Comparison of ENCODE assay signal across 23 cellular contexts in the genomic region with DNA sequence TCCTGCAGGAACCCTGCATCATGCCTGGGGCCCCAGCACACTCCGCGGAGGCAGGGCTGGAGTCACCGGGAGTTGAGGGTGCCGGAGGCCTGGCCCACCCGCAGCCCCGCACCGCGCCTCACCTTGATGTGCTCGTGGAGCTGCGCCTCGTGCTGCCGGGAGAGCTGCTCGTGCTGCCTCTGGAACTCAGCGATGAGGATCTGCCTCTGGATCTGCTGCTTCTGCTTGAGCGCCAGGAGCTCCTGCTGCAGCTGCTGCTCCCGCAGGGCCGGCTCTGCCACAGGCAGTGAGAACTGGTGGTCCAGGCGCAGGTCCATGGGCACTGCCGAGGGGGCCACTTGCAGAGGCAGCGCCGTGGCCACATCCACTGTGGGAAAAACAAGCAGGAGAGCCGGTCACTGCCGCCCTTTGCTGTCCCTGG.
DNase-seq lines count a peak whose midpoint lies in the region; ATAC-seq, FAIRE-seq and TF ChIP-seq lines count a peak whose summit lies in the region.
"Had no signal": no experiment of that assay in that cellular context is flagged by ENCODE, and none has a peak within 500 bp of the region (broad histone marks: within the 10 kb centered on the region; RNA-seq: fewer than 3 reads in every experiment).

No MANE protein-coding gene starts in this region.

- no peak for FAIRE-seq in HepG2 (lab: Jason Lieb, UNC)

- TF ChIP-seq EP300 in HepG2 (IDR thresholded peaks at IDR 0.05; ENCODE audit: low read depth in 2 of 2, low read length in 2 of 2): no peak
- TF ChIP-seq EP300 in HepG2 (CRISPR knock-in tag; IDR thresholded peaks at IDR 0.05; ENCODE audit: borderline replicate concordance): no peak
- no peak for TF ChIP-seq EP300 in sigmoid colon (IDR thresholded peaks at IDR 0.05)

- no peak for ATAC-seq in HepG2
- no peak for ATAC-seq in HG03565 (IDR thresholded peaks at IDR 0.05; ENCODE audit: unreplicated experiment)

- H3K9ac ChIP-seq in BLaER1 (no peak overlapping the region), HepG2 (ENCODE audit: insufficient read depth, low read depth, low read length) (no peak overlapping the region)
- no peak overlapping the region for H3K9ac ChIP-seq in BLaER1 treated with 17β-estradiol and CSF1 and Interleukin-3, amounts not matched to agents 10 nM and 100 nM

- intact Hi-C loops in HepG2 (cut with micrococcal nuclease; ENCODE audit: unreplicated experiment): no loop called here
- intact Hi-C loops in sigmoid colon (cut with DNase I): no loop called here

- H3K79me2 ChIP-seq in HepG2 (ENCODE audit: insufficient read depth, low read length): no peaks in the 10 kb centered on the region

- no peak overlapping the region for H2AFZ ChIP-seq in HepG2 (ENCODE audit: low read length)
- H2AFZ ChIP-seq: PC-9 had no signal

- DNase-seq in HepG2 (ENCODE audit: low spot score) (no peak), sigmoid colon (peak; percentile 51), NCI-H2227 (lab: John Stamatoyannopoulos, UW; ENCODE audit: unreplicated experiment) (no peak)
- no peak for DNase-seq in stimulated activated CD4-positive, alpha-beta T cell treated with anti-CD3 and anti-CD28 coated beads, Interleukin-15, amount 100 ng/mL, for 24 hours
- DNase-seq: activated CD4-positive, alpha-beta T cell treated with anti-CD3 and anti-CD28 coated beads, Interleukin-2, amount 50 U/mL, for 1 hour; activated gamma-delta T cell; brain microvascular endothelial cell; HCEC 1CT; kidney glomerular epithelial cell; NCI-H1092; NCI-H187; NCI-H2171; NCI-H526 treated with DMSO at 0.1 percent for 48 hours; PC-9; SHP77 treated with DMSO at 0.1 percent for 48 hours; T-helper 9 cell; WERI-Rb-1 had no signal

- POLR2A ChIA-PET in HepG2 (lab: Yijun Ruan, JAX): no interaction called here

- peak overlapping the region; percentile 62 for H3K4me2 ChIP-seq in BLaER1
- peak overlapping the region in 8 of 11 experiments; percentile 46 to 72 (median 69); a peak in 15 of 22 replicates for H3K4me2 ChIP-seq in BLaER1 treated with 17β-estradiol and CSF1 and Interleukin-3, amounts not matched to agents 10 nM and 100 nM
- no peak overlapping the region for H3K4me2 ChIP-seq in HepG2 (ENCODE audit: low read depth, low read length)
- H3K4me2 ChIP-seq: PC-9 had no signal

- H3K4me1 ChIP-seq in BLaER1: peaks cover 42% of the 10 kb centered on the region
- H3K4me1 ChIP-seq in BLaER1 treated with 17β-estradiol and CSF1 and Interleukin-3, amounts not matched to agents 10 nM and 100 nM: peaks cover 9 to 47% (median 40%) of the 10 kb centered on the region in 10 experiments
- no peaks in the 10 kb centered on the region for H3K4me1 ChIP-seq in HepG2 (ENCODE audit: insufficient read depth, low read length)
- H3K4me1 ChIP-seq in sigmoid colon: peaks cover 0 to 41% (median 35%) of the 10 kb centered on the region in 4 donors
- H3K4me1 ChIP-seq: uterus had no signal

- TF ChIP-seq CTCF in HepG2 (CRISPR knock-in tag; IDR thresholded peaks at IDR 0.05): no peak
- no peak for TF ChIP-seq CTCF in sigmoid colon (IDR thresholded peaks at IDR 0.05)

- in situ Hi-C loops in HepG2 (cut with HindIII; ENCODE audit: extremely low pct_ligation_motif_present, low pct_unique_long_range_greater_than_20kb): no loop called here

- peaks cover 57% of the 10 kb centered on the region for H3K36me3 ChIP-seq in BLaER1
- peaks cover 46 to 71% (median 55%) of the 10 kb centered on the region in 11 experiments for H3K36me3 ChIP-seq in BLaER1 treated with 17β-estradiol and CSF1 and Interleukin-3, amounts not matched to agents 10 nM and 100 nM
- peaks cover 22 to 37% of the 10 kb centered on the region in 2 experiments; a peak in 4 of 5 replicates for H3K36me3 ChIP-seq in HepG2 (replicated peaks in 1 of 2; ENCODE audit: control insufficient read depth in 1 of 2, insufficient read depth in 2 of 2, low read length in 2 of 2)
- H3K36me3 ChIP-seq in sigmoid colon: peaks cover 31 to 61% (median 45%) of the 10 kb centered on the region in 4 donors
- H3K36me3 ChIP-seq: uterus had no signal

- BruUV-seq in HepG2 (replicated peaks; lab: Mats Ljungman, UMichigan): no TSS peak

- H3K27ac ChIP-seq in BLaER1 (peak overlapping the region; percentile 28; the same call in 1 of the 2 replicates), HepG2 (ENCODE audit: extremely low read length, insufficient read depth, low read length) (no peak overlapping the region), sigmoid colon (peak overlapping the region in 1 of 4 donors; percentile 26)
- H3K27ac ChIP-seq in BLaER1 treated with 17β-estradiol and CSF1 and Interleukin-3, amounts not matched to agents 10 nM and 100 nM: peak overlapping the region in 4 of 11 experiments; percentile 6 to 28 (median 20); a peak in 3 of 22 replicates
- H3K27ac ChIP-seq: brain microvascular endothelial cell, neutrophil, PC-9, skin epidermis, uterus, WERI-Rb-1 had no signal

- H4K20me1 ChIP-seq in BLaER1: peaks cover 52% of the 10 kb centered on the region
- peaks cover 18 to 67% (median 39%) of the 10 kb centered on the region in 11 experiments; a peak in 19 of 22 replicates for H4K20me1 ChIP-seq in BLaER1 treated with 17β-estradiol and CSF1 and Interleukin-3, amounts not matched to agents 10 nM and 100 nM
- H4K20me1 ChIP-seq in HepG2 (ENCODE audit: insufficient read depth, low read length): no peaks in the 10 kb centered on the region; the same call in 1 of the 2 replicates

- TF ChIP-seq POLR2A in HepG2 (IDR thresholded peaks at IDR 0.05; ENCODE audit: insufficient read depth in 1 of 2, low read depth in 2 of 2, low read length in 2 of 2): no peak
- no peak for TF ChIP-seq POLR2A in sigmoid colon (IDR thresholded peaks at IDR 0.05)

- H3K27me3 ChIP-seq in BLaER1 (no peaks in the 10 kb centered on the region), HepG2 (ENCODE audit: control insufficient read depth in 1 of 2, insufficient read depth in 2 of 2, low read length in 2 of 2) (no peaks in the 10 kb centered on the region), sigmoid colon (no peaks in the 10 kb centered on the region)
- H3K27me3 ChIP-seq in BLaER1 treated with 17β-estradiol and CSF1 and Interleukin-3, amounts not matched to agents 10 nM and 100 nM: no peaks in the 10 kb centered on the region
- H3K27me3 ChIP-seq: brain microvascular endothelial cell, neutrophil, uterus had no signal

- WGBS in HepG2 (ENCODE audit: low lambda C conversion rate): 98% methylated on average over 7 of the region's 23 CpGs
- WGBS in sigmoid colon, 2 donors: 97 to 98% methylated on average over 23 of the region's 23 CpGs

- no peak for TF ChIP-seq RAD21 in HepG2 (CRISPR knock-in tag; IDR thresholded peaks at IDR 0.05)

- H3K4me3 ChIP-seq in BLaER1 (no peak overlapping the region), HepG2 (replicated peaks in 1 of 3; ENCODE audit: insufficient read depth in 1 of 3, low read depth in 2 of 3, low read length in 3 of 3) (no peak overlapping the region), sigmoid colon (no peak overlapping the region)
- no peak overlapping the region for H3K4me3 ChIP-seq in BLaER1 treated with 17β-estradiol and CSF1 and Interleukin-3, amounts not matched to agents 10 nM and 100 nM
- H3K4me3 ChIP-seq: PC-9, skin epidermis, uterus had no signal

- CTCF ChIA-PET in HepG2 (lab: Yijun Ruan, JAX; ENCODE audit: low intra/inter-chr PET ratio, low total read pairs): no interaction called here

- H3K9me3 ChIP-seq in BLaER1 (peaks cover 17% of the 10 kb centered on the region), HepG2 (ENCODE audit: low read length) (no peaks in the 10 kb centered on the region; the same call in 1 of the 2 replicates), sigmoid colon (no peaks in the 10 kb centered on the region)
- H3K9me3 ChIP-seq in BLaER1 treated with 17β-estradiol and CSF1 and Interleukin-3, amounts not matched to agents 10 nM and 100 nM (replicated peaks in 1 of 11): peaks cover 16 to 22% (median 18%) of the 10 kb centered on the region in 11 experiments
- H3K9me3 ChIP-seq: neutrophil, uterus had no signal

TF ChIP-seq in HepG2, 621 proteins besides CTCF, POLR2A, EP300 and RAD21:
- no peak for TF ChIP-seq THRA (CRISPR knock-in tag; IDR thresholded peaks at IDR 0.05; ENCODE audit: borderline replicate concordance)
- TF ChIP-seq RFX1 (IDR thresholded peaks at IDR 0.05): 0 out of 2 replicates have a peak, but pooled peaks have one; percentile 3
- no peak for TF ChIP-seq MIER2 (CRISPR knock-in tag; IDR thresholded peaks at IDR 0.05)
- no peak for TF ChIP-seq HMGA1 (CRISPR knock-in tag; conservative IDR thresholded peaks at IDR 0.05)
- no peak for TF ChIP-seq ZSCAN22 (CRISPR knock-in tag; IDR thresholded peaks at IDR 0.05)
- TF ChIP-seq ZKSCAN8 (CRISPR knock-in tag; IDR thresholded peaks at IDR 0.05; ENCODE audit: borderline replicate concordance): no peak
